ENCODE assay signal across 8 cellular contexts in genomic region chr4:86595426-86595805, GRCh38. TPM values are rescaled to one million over a fixed set of nuclear protein-coding genes. Genes with fewer than 3 reads are reported as not detected.
DNase-seq lines count a peak whose midpoint lies in the region; ATAC-seq and TF ChIP-seq lines count a peak whose summit lies in the region.

No MANE protein-coding gene starts in this region.

- peak overlapping the region; percentile 86 for H3K9ac ChIP-seq in HUES6 (ENCODE audit: low read length)

- TF ChIP-seq POLR2A in testis (IDR thresholded peaks at IDR 0.05), result no peak

- intact Hi-C loops in testis (cut with DNase I; ENCODE audit: low total_unique reads), result no loop called here

- H3K4me3 ChIP-seq in HUES6 (ENCODE audit: low read depth, low read length) (peak overlapping the region; percentile 99), testis (peak overlapping the region; percentile 82 to 92)

- peaks cover 38% of the 10 kb centered on the region for H3K4me1 ChIP-seq in HUES6 (ENCODE audit: control insufficient read depth, insufficient read depth, low read length)
- H3K4me1 ChIP-seq in testis, result peaks cover 29% of the 10 kb centered on the region

- ATAC-seq in HG03378 (IDR thresholded peaks at IDR 0.05; ENCODE audit: unreplicated experiment) (no peak), HG03039 (IDR thresholded peaks at IDR 0.05; ENCODE audit: unreplicated experiment) (no peak)

- H3K9me3 ChIP-seq in HUES6 (ENCODE audit: control insufficient read depth, insufficient read depth, low read depth, low read length) (no peaks in the 10 kb centered on the region), testis (no peaks in the 10 kb centered on the region)

- H3K27ac ChIP-seq in HUES6 (ENCODE audit: low read depth, low read length) (no peak overlapping the region; the same call in 1 of the 2 replicates), testis (peak overlapping the region; percentile 89 to 93)

- TF ChIP-seq CTCF in testis (IDR thresholded peaks at IDR 0.05), result no peak

- 4 to 9% methylated on average over 9 of the region's 9 CpGs for WGBS in testis, 2 donors

- DNase-seq in AG20443 (ENCODE audit: low spot score), result peak; percentile 20
- peak; percentile 51 for DNase-seq in astrocyte of the hippocampus (ENCODE audit: low read depth, low spot score)
- peak; percentile 57 for DNase-seq in kidney glomerular epithelial cell (lab: John Stamatoyannopoulos, UW)
- peak; percentile 43 for DNase-seq in testis
- no peak for DNase-seq in activated CD8-positive, alpha-beta memory T cell treated with anti-CD3 and anti-CD28 coated beads, Interleukin-2, amount 50 U/mL, for 48 hours

- no peaks in the 10 kb centered on the region for H3K36me3 ChIP-seq in HUES6 (ENCODE audit: control insufficient read depth, insufficient read depth, low read length)
- H3K36me3 ChIP-seq in testis (ENCODE audit: low read depth, missing control alignments), result no peaks in the 10 kb centered on the region

- H3K27me3 ChIP-seq in HUES6 (ENCODE audit: control insufficient read depth, insufficient read depth, low read length) (no peaks in the 10 kb centered on the region), testis (no peaks in the 10 kb centered on the region)

RNA-seq across cellular contexts. Expression of gene PTPN13, which starts 1.3 kb away (rescaled TPM):
- total RNA-seq in testis, result 10 to 100 TPM; 48.9 to 62.0 TPM
- polyA plus RNA-seq in testis (ENCODE audit: insufficient read depth, low read depth, low replicate concordance), result 30.1 TPM
